ENCODE assay signal across 8 cellular contexts in the genomic region with DNA sequence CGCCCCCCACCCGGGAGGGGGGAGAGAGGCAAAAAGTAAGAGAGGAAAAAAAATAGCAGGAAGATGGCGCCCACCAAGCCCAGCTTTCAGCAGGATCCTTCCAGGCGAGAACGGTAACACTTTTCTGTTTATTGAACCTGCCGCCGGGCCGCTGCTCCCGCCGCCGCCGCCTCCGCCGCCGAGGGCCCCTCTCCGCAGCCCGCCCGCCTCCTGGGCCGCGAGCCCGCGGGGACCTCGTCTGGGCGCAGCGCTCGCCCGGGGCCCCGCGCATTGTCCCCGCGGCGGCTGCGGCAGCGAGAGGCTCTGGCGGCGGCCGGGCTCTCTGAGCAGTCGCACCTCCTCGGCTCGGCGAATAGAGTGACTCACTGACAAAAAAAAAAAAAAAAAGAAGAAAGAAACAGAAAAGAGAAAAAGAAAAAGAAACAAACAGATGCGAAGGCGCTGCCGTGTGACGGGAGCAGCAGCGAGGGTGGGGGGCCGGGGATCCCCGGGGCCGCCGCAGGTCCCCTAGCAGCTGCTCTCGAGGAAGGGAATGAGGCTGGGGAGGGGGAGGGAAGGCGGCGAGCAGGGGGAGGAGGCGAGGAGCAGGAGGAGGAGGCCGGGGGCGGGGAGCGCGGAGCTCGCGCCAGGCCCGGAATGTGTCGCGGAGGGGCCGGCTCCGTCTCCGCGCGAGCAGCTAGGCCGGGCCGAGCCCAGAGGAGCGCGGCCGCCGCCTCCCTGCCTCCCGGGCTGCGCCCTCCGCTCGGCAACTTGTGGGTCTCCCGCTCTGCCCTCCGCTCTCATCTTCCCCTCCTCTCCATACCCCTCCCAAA. TPM values are rescaled to one million over a fixed set of nuclear protein-coding genes. Genes with fewer than 3 reads are reported as not detected.
DNase-seq lines count a peak whose midpoint lies in the region; ATAC-seq, FAIRE-seq and TF ChIP-seq lines count a peak whose summit lies in the region.

No MANE protein-coding gene starts in this region.

- CTCF ChIA-PET in MCF 10A (lab: Yijun Ruan, JAX) = interaction anchor here (0.5 kb wide), 2 partner anchors 229 to 1670 kb away, joined by 3 read pairs; no protein-coding TSS in a partner anchor

- peak; percentile 52; the same call in 1 of the 2 replicates for TF ChIP-seq POLR2A in H54 (IDR thresholded peaks at IDR 0.05; ENCODE audit: low read depth, low read length)

- H3K4me3 ChIP-seq in iPS-20b (ENCODE audit: low read length) (peak overlapping the region; percentile 72), retinal pigment epithelial cell (ENCODE audit: low read length) (peak overlapping the region; percentile 58)

- peak overlapping the region; percentile 31 for H3K27ac Mint-ChIP-seq in MCF 10A (ENCODE audit: low read depth, unreplicated experiment)

- ATAC-seq in HG03159 (IDR thresholded peaks at IDR 0.05; ENCODE audit: unreplicated experiment) (no peak), HG03378 (IDR thresholded peaks at IDR 0.05; ENCODE audit: unreplicated experiment) (no peak)

- intact Hi-C loops in MCF 10A (cut with micrococcal nuclease) = loop anchor here (10.0 kb wide), 1 partner anchor 345 kb away; no protein-coding TSS in a partner anchor

- peak; percentile 93 for DNase-seq in COLO668 (lab: John Stamatoyannopoulos, UW; ENCODE audit: unreplicated experiment)
- DNase-seq in H54 (ENCODE audit: insufficient read length, low spot score) = peak; percentile 88
- DNase-seq in NCI-H748 treated with DMSO at 0.1 percent for 48 hours (lab: John Stamatoyannopoulos, UW) = peak; percentile 41
- DNase-seq in MCF 10A (ENCODE audit: unreplicated experiment) = peak; percentile 38
- DNase-seq in retinal pigment epithelial cell (ENCODE audit: low read depth) = no peak

- peaks cover 29% of the 10 kb centered on the region for H3K27me3 Mint-ChIP-seq in MCF 10A (ENCODE audit: insufficient read depth, unreplicated experiment)

- H3K4me3 Mint-ChIP-seq in MCF 10A (ENCODE audit: unreplicated experiment) = peak overlapping the region; percentile 83

- H3K36me3 ChIP-seq in iPS-20b (ENCODE audit: insufficient read depth, low read depth, low read length) = no peaks in the 10 kb centered on the region

- no peaks in the 10 kb centered on the region for H3K36me3 Mint-ChIP-seq in MCF 10A (ENCODE audit: insufficient read depth, unreplicated experiment)

- TF ChIP-seq CTCF in MCF 10A (IDR thresholded peaks at IDR 0.05; ENCODE audit: unreplicated experiment) = no peak
- TF ChIP-seq CTCF in retinal pigment epithelial cell (conservative IDR thresholded peaks at IDR 0.05; ENCODE audit: low read depth, low read length) = no peak

- no TSS peak for BruUV-seq in MCF 10A (replicated peaks; lab: Mats Ljungman, UMichigan)

- no peaks in the 10 kb centered on the region for H3K9me3 Mint-ChIP-seq in MCF 10A (ENCODE audit: unreplicated experiment)

- H3K27me3 ChIP-seq in iPS-20b (ENCODE audit: insufficient read depth, low read length) = peaks cover 62% of the 10 kb centered on the region

- H3K4me1 Mint-ChIP-seq in MCF 10A (ENCODE audit: insufficient read depth, unreplicated experiment) = peaks cover 6% of the 10 kb centered on the region

- peak overlapping the region; percentile 57; the same call in 1 of the 2 replicates for H3K9ac ChIP-seq in iPS-20b (ENCODE audit: low read depth, low read length)

- POLR2A ChIA-PET in MCF 10A (lab: Yijun Ruan, JAX) = interaction anchor here (0.6 kb wide), 1 partner anchor 14 kb away, joined by 4 read pairs; no protein-coding TSS in a partner anchor

- FAIRE-seq in H54 (lab: Jason Lieb, UNC) = peak; percentile 41

- H3K27ac ChIP-seq in iPS-20b (ENCODE audit: low read length) = no peak overlapping the region

- H3K9me3 ChIP-seq in iPS-20b (ENCODE audit: insufficient read depth, low read depth, low read length) = no peaks in the 10 kb centered on the region

- peaks cover 33% of the 10 kb centered on the region for H3K4me1 ChIP-seq in iPS-20b (ENCODE audit: insufficient read depth, low read length)

RNA-seq across cellular contexts. Expression of a gene that starts 0.8 kb away (rescaled TPM):
- total RNA-seq in MCF 10A (2022) = 0.35 and 0.79 TPM in 2 replicates
